In genomic region chr17:59425085-59425901, GRCh38 we compare ENCODE assay signal across 11 cellular contexts.
DNase-seq lines count a peak whose midpoint lies in the region; ATAC-seq and TF ChIP-seq lines count a peak whose summit lies in the region.
"Had no signal": no experiment of that assay in that cellular context is flagged by ENCODE, and none has a peak within 500 bp of the region (broad histone marks: within the 10 kb centered on the region; RNA-seq: fewer than 3 reads in every experiment).

No MANE protein-coding gene starts in this region.

- no peaks in the 10 kb centered on the region for H3K9me3 ChIP-seq in sigmoid colon

- peaks cover 55% of the 10 kb centered on the region for H3K4me1 Mint-ChIP-seq in brain

- no peaks in the 10 kb centered on the region for H3K36me3 Mint-ChIP-seq in brain

- TF ChIP-seq CTCF in brain (conservative IDR thresholded peaks at IDR 0.05) (no peak), sigmoid colon (IDR thresholded peaks at IDR 0.05) (no peak)

- no peaks in the 10 kb centered on the region for H3K27me3 ChIP-seq in sigmoid colon

- 72 to 82% methylated on average over 16 of the region's 16 CpGs for WGBS in sigmoid colon, 2 donors

- H3K27ac Mint-ChIP-seq in brain, result peak overlapping the region in 4 of 5 experiments; percentile 10 to 91 (median 90)
- H3K27ac Mint-ChIP-seq: activated CD4-positive, alpha-beta T cell treated with anti-CD3 and anti-CD28 coated beads, Interleukin-2, amount 10 ng/mL, durations not matched to agents 24 days and 14 days had no signal

- peak overlapping the region in 2 of 5 experiments; percentile 13 to 53 for H3K4me3 Mint-ChIP-seq in brain
- H3K4me3 Mint-ChIP-seq: activated CD4-positive, alpha-beta T cell treated with anti-CD3 and anti-CD28 coated beads, Interleukin-2, amount 10 ng/mL, durations not matched to agents 24 days and 14 days had no signal

- no peaks in the 10 kb centered on the region for H3K36me3 ChIP-seq in sigmoid colon

- no peak for ATAC-seq in GM21723 (IDR thresholded peaks at IDR 0.05; ENCODE audit: unreplicated experiment)
- ATAC-seq in HG02678 (IDR thresholded peaks at IDR 0.05; ENCODE audit: unreplicated experiment), result no peak
- no peak for ATAC-seq in GM18873 (IDR thresholded peaks at IDR 0.05; ENCODE audit: low FRiP score, unreplicated experiment)
- ATAC-seq in GM19035 (IDR thresholded peaks at IDR 0.05; ENCODE audit: unreplicated experiment), result no peak

- peaks cover 0 to 70% (median 67%) of the 10 kb centered on the region in 4 donors for H3K4me1 ChIP-seq in sigmoid colon

- peak overlapping the region; percentile 76 to 90 (median 85) for H3K27ac ChIP-seq in sigmoid colon

- DNase-seq in GM03348 (ENCODE audit: low spot score), result peak; percentile 75
- DNase-seq in islet precursor cell, result peak; percentile 99
- DNase-seq in sigmoid colon, result peak; percentile 83
- DNase-seq: activated CD4-positive, alpha-beta T cell treated with anti-CD3 and anti-CD28 coated beads, Interleukin-2, amount 10 ng/mL, durations not matched to agents 24 days and 14 days; effector CD4-positive, alpha-beta T cell; NCI-H774 had no signal

- intact Hi-C loops in sigmoid colon (cut with DNase I), result loop anchor here (5.0 to 10.0 kb wide), 3 partner anchors 53 to 970 kb away; partner anchors contain the start of genes USP32 and YPEL2

- TF ChIP-seq POLR2A in sigmoid colon (IDR thresholded peaks at IDR 0.05), result no peak

- peaks cover 0 to 3% (median 0%) of the 10 kb centered on the region in 5 experiments for H3K9me3 Mint-ChIP-seq in brain
- H3K9me3 Mint-ChIP-seq: activated CD4-positive, alpha-beta T cell treated with anti-CD3 and anti-CD28 coated beads, Interleukin-2, amount 10 ng/mL, durations not matched to agents 24 days and 14 days had no signal

- no peak for TF ChIP-seq EP300 in sigmoid colon (IDR thresholded peaks at IDR 0.05)

- peaks cover 3% of the 10 kb centered on the region for H3K27me3 Mint-ChIP-seq in brain

- H3K4me3 ChIP-seq in sigmoid colon, result no peak overlapping the region
